Comparison of ENCODE assay signal across 1 cellular context in genomic region chr20:23662276-23662870, GRCh38.
A peak's percentile ranks its signal among the peaks of the same experiment; 100 is the strongest.
TF ChIP-seq lines count a peak whose summit lies in the region.

No MANE protein-coding gene starts in this region.

TF ChIP-seq in HepG2, 621 proteins besides CTCF, POLR2A, EP300 and RAD21 (continued from another document and continues in another):
- peak; percentile 74 for TF ChIP-seq ZNF687 (CRISPR knock-in tag; IDR thresholded peaks at IDR 0.05)
- no peak for TF ChIP-seq ZBTB3 (CRISPR knock-in tag; IDR thresholded peaks at IDR 0.05; ENCODE audit: borderline replicate concordance, low read depth)
- TF ChIP-seq TIGD3 (CRISPR knock-in tag; IDR thresholded peaks at IDR 0.05; ENCODE audit: borderline replicate concordance): no peak
- no peak for TF ChIP-seq NFRKB (IDR thresholded peaks at IDR 0.05)
- TF ChIP-seq ATF6 (CRISPR knock-in tag; conservative IDR thresholded peaks at IDR 0.05): no peak
- no peak for TF ChIP-seq ZBTB34 (CRISPR knock-in tag; IDR thresholded peaks at IDR 0.05)
- TF ChIP-seq EEA1 (CRISPR knock-in tag; IDR thresholded peaks at IDR 0.05; ENCODE audit: borderline replicate concordance): no peak
- no peak for TF ChIP-seq ZNF773 (CRISPR knock-in tag; IDR thresholded peaks at IDR 0.05; ENCODE audit: borderline replicate concordance)
- TF ChIP-seq ZNF362 (CRISPR knock-in tag; IDR thresholded peaks at IDR 0.05; ENCODE audit: borderline replicate concordance): no peak
- no peak for TF ChIP-seq STAT6 (CRISPR knock-in tag; IDR thresholded peaks at IDR 0.05; ENCODE audit: borderline replicate concordance)
- no peak for TF ChIP-seq ZNF710 (CRISPR knock-in tag; IDR thresholded peaks at IDR 0.05; ENCODE audit: borderline replicate concordance)
- TF ChIP-seq SAFB2 (CRISPR knock-in tag; IDR thresholded peaks at IDR 0.05; ENCODE audit: borderline replicate concordance, low read depth): no peak
- TF ChIP-seq SSRP1 (CRISPR knock-in tag; IDR thresholded peaks at IDR 0.05): no peak
- no peak for TF ChIP-seq HDAC2 (CRISPR knock-in tag; IDR thresholded peaks at IDR 0.05)
- no peak for TF ChIP-seq GATA4 (IDR thresholded peaks at IDR 0.05; ENCODE audit: borderline replicate concordance, low read depth)
- TF ChIP-seq HCFC1 (IDR thresholded peaks at IDR 0.05; ENCODE audit: low read depth, low read length): no peak
- peak; percentile 82; the same call in 1 of the 2 replicates for TF ChIP-seq NRL (CRISPR knock-in tag; IDR thresholded peaks at IDR 0.05; ENCODE audit: borderline replicate concordance)
- TF ChIP-seq FOXK2 (IDR thresholded peaks at IDR 0.05): no peak
- TF ChIP-seq SKIL (CRISPR knock-in tag; IDR thresholded peaks at IDR 0.05; ENCODE audit: borderline replicate concordance): no peak
- TF ChIP-seq ATM (IDR thresholded peaks at IDR 0.05; ENCODE audit: borderline replicate concordance): no peak
- TF ChIP-seq KDM6A (CRISPR knock-in tag; IDR thresholded peaks at IDR 0.05; ENCODE audit: low read depth): no peak
- no peak for TF ChIP-seq PHF20 (CRISPR knock-in tag; IDR thresholded peaks at IDR 0.05)
- no peak for TF ChIP-seq ZNF563 (CRISPR knock-in tag; IDR thresholded peaks at IDR 0.05)
- no peak for TF ChIP-seq DR1 (CRISPR knock-in tag; IDR thresholded peaks at IDR 0.05)
- no peak for TF ChIP-seq AGO1 (IDR thresholded peaks at IDR 0.05; ENCODE audit: low read depth, low read length, poor library complexity, severe bottlenecking)
- TF ChIP-seq KAT7 (CRISPR knock-in tag; IDR thresholded peaks at IDR 0.05; ENCODE audit: borderline replicate concordance): no peak
- no peak for TF ChIP-seq ZNF883 (CRISPR knock-in tag; IDR thresholded peaks at IDR 0.05; ENCODE audit: not compliant biosample characterization)
- TF ChIP-seq MYPOP (CRISPR knock-in tag; IDR thresholded peaks at IDR 0.05): no peak
- no peak for TF ChIP-seq SYNCRIP (IDR thresholded peaks at IDR 0.05; ENCODE audit: insufficient read depth, low read depth, low read length)
- no peak for TF ChIP-seq HMG20B (CRISPR knock-in tag; conservative IDR thresholded peaks at IDR 0.05)
- TF ChIP-seq ZXDC (CRISPR knock-in tag; IDR thresholded peaks at IDR 0.05): 0 out of 2 replicates have a peak, but pooled peaks have one; percentile 40
- TF ChIP-seq ZNF317 (CRISPR knock-in tag; IDR thresholded peaks at IDR 0.05): no peak
- peak; percentile 49; the same call in 1 of the 2 replicates for TF ChIP-seq ZNF768 (CRISPR knock-in tag; IDR thresholded peaks at IDR 0.05)
- TF ChIP-seq KLF12 (CRISPR knock-in tag; IDR thresholded peaks at IDR 0.05; ENCODE audit: borderline replicate concordance): no peak
- TF ChIP-seq MBNL3 (CRISPR knock-in tag; conservative IDR thresholded peaks at IDR 0.05): no peak
- no peak for TF ChIP-seq TOE1 (CRISPR knock-in tag; IDR thresholded peaks at IDR 0.05)
- no peak for TF ChIP-seq NONO (IDR thresholded peaks at IDR 0.05)
- TF ChIP-seq NONO (CRISPR knock-in tag; conservative IDR thresholded peaks at IDR 0.05): no peak
